31 cellular contexts compared by ENCODE assay signal in genomic region chr1:100649128-100649527, GRCh38.
"Had no signal": no experiment of that assay in that cellular context is flagged by ENCODE, and none has a peak within 500 bp of the region (broad histone marks: within the 10 kb centered on the region; RNA-seq: fewer than 3 reads in every experiment).

No MANE protein-coding gene starts in this region.

- H3K4me1 ChIP-seq: breast epithelium, colonic mucosa had no signal

- H3K27ac Mint-ChIP-seq: activated CD4-positive, alpha-beta memory T cell treated with anti-CD3 and anti-CD28 coated beads for 36 hours; activated CD4-positive, alpha-beta T cell treated with anti-CD3 and anti-CD28 coated beads for 36 hours; activated CD4-positive, alpha-beta T cell treated with anti-CD3 and anti-CD28 coated beads, Interleukin-2, amount 10 ng/mL, durations not matched to agents 24 days and 14 days; activated CD8-positive, alpha-beta memory T cell treated with anti-CD3 and anti-CD28 coated beads, Interleukin-2, amount 10 ng/mL, durations not matched to agents 7 days and 5 days; activated CD8-positive, alpha-beta T cell treated with anti-CD3 and anti-CD28 coated beads, Interleukin-2, amount 10 ng/mL, durations not matched to agents 7 days and 5 days; activated naive CD4-positive, alpha-beta T cell treated with anti-CD3 and anti-CD28 coated beads, Interleukin-2, amount 10 ng/mL, durations not matched to agents 7 days and 5 days; activated naive CD4-positive, alpha-beta T cell treated with anti-CD3 and anti-CD28 coated beads, Interleukin-2, amount 50 U/mL, for 72 hours; activated naive CD8-positive, alpha-beta T cell treated with anti-CD3 and anti-CD28 coated beads, Interleukin-2, amount 10 ng/mL, durations not matched to agents 7 days and 5 days; activated T-helper 1 cell treated with anti-CD3 and anti-CD28 coated beads, Interleukin-12 subunit alpha, Interleukin-12 subunit beta, Interleukin-2, Interleukin-4 antibody, amounts not matched to agents 30 ng/mL and 10 ng/mL and 1 ng/mL, durations not matched to agents 14 hours and 24 hours and 36 hours; brain had no signal

- H3K4me1 Mint-ChIP-seq: activated CD4-positive, alpha-beta T cell treated with anti-CD3 and anti-CD28 coated beads for 36 hours; activated CD4-positive, alpha-beta T cell treated with anti-CD3 and anti-CD28 coated beads, Interleukin-2, amount 10 ng/mL, durations not matched to agents 24 days and 14 days; activated naive CD4-positive, alpha-beta T cell treated with anti-CD3 and anti-CD28 coated beads, Interleukin-2, amount 10 ng/mL, durations not matched to agents 7 days and 5 days; brain had no signal

- H3K9me3 ChIP-seq: colonic mucosa had no signal

- H3K4me3 Mint-ChIP-seq: activated CD4-positive, alpha-beta memory T cell treated with anti-CD3 and anti-CD28 coated beads for 36 hours; activated CD4-positive, alpha-beta T cell treated with anti-CD3 and anti-CD28 coated beads for 36 hours; activated CD4-positive, alpha-beta T cell treated with anti-CD3 and anti-CD28 coated beads, Interleukin-2, amount 10 ng/mL, durations not matched to agents 24 days and 14 days; activated CD8-positive, alpha-beta memory T cell treated with anti-CD3 and anti-CD28 coated beads, Interleukin-2, amount 10 ng/mL, durations not matched to agents 7 days and 5 days; activated CD8-positive, alpha-beta T cell treated with anti-CD3 and anti-CD28 coated beads, Interleukin-2, amount 10 ng/mL, durations not matched to agents 7 days and 5 days; activated naive CD4-positive, alpha-beta T cell treated with anti-CD3 and anti-CD28 coated beads, Interleukin-2, amount 10 ng/mL, durations not matched to agents 7 days and 5 days; activated naive CD8-positive, alpha-beta T cell treated with anti-CD3 and anti-CD28 coated beads, Interleukin-2, amount 10 ng/mL, durations not matched to agents 7 days and 5 days; activated T-helper 1 cell treated with anti-CD3 and anti-CD28 coated beads, Interleukin-12 subunit alpha, Interleukin-12 subunit beta, Interleukin-2, Interleukin-4 antibody, amounts not matched to agents 30 ng/mL and 10 ng/mL and 1 ng/mL, durations not matched to agents 14 hours and 24 hours and 36 hours; brain had no signal

- H3K4me3 ChIP-seq: breast epithelium, cardiac muscle cell, colonic mucosa, gastroesophageal sphincter had no signal

- H3K27ac ChIP-seq: breast epithelium, cardiac muscle cell, colonic mucosa, gastroesophageal sphincter had no signal

- DNase-seq: activated CD4-positive, alpha-beta memory T cell treated with anti-CD3 and anti-CD28 coated beads for 36 hours; activated CD4-positive, alpha-beta T cell treated with anti-CD3 and anti-CD28 coated beads for 36 hours; activated CD4-positive, alpha-beta T cell treated with anti-CD3 and anti-CD28 coated beads, Interleukin-2, amount 10 ng/mL, durations not matched to agents 24 days and 14 days; activated CD4-positive, CD25-positive, alpha-beta regulatory T cell; activated CD4-positive, CD25-positive, alpha-beta regulatory T cell treated with anti-CD3 and anti-CD28 coated beads, Interleukin-2, amount 50 U/mL, for 72 hours; activated CD8-positive, alpha-beta memory T cell treated with anti-CD3 and anti-CD28 coated beads, Interleukin-2, amount 10 ng/mL, durations not matched to agents 7 days and 5 days; activated CD8-positive, alpha-beta memory T cell treated with anti-CD3 and anti-CD28 coated beads, Interleukin-2, amount 50 U/mL, for 4 hours; activated CD8-positive, alpha-beta T cell treated with anti-CD3 and anti-CD28 coated beads, Interleukin-2, amount 10 ng/mL, durations not matched to agents 7 days and 5 days; activated gamma-delta T cell; activated naive CD4-positive, alpha-beta T cell; activated naive CD4-positive, alpha-beta T cell treated with anti-CD3 and anti-CD28 coated beads, Interleukin-2, amount 10 ng/mL, durations not matched to agents 7 days and 5 days; activated naive CD8-positive, alpha-beta T cell treated with anti-CD3 and anti-CD28 coated beads, Interleukin-2, amount 10 ng/mL, durations not matched to agents 7 days and 5 days; activated T-cell treated with anti-CD3 and anti-CD28 coated beads, Interleukin-2, amount 50 U/mL, for 1 hour; activated T-cell treated with anti-CD3 and anti-CD28 coated beads, Interleukin-2, amount 50 U/mL, for 48 hours; amygdala; aorta; central memory CD4-positive, alpha-beta T cell; cerebellar nuclear complex; colonic mucosa; effector CD8-positive, alpha-beta T cell; foreskin melanocyte; head of caudate nucleus; hippocampal formation; T-helper 2 cell had no signal

- H3K36me3 Mint-ChIP-seq: activated CD4-positive, alpha-beta memory T cell treated with anti-CD3 and anti-CD28 coated beads for 36 hours; activated naive CD4-positive, alpha-beta T cell treated with anti-CD3 and anti-CD28 coated beads, Interleukin-2, amount 10 ng/mL, durations not matched to agents 7 days and 5 days; brain had no signal

- H3K36me3 ChIP-seq: breast epithelium, cardiac muscle cell, colonic mucosa, gastroesophageal sphincter had no signal

- H3K27me3 ChIP-seq: breast epithelium, cardiac muscle cell, colonic mucosa, gastroesophageal sphincter had no signal

- ATAC-seq: activated CD4-positive, alpha-beta T cell treated with anti-CD3 and anti-CD28 coated beads for 36 hours; activated CD8-positive, alpha-beta memory T cell treated with anti-CD3 and anti-CD28 coated beads, Interleukin-2, amount 10 ng/mL, durations not matched to agents 7 days and 5 days; activated CD8-positive, alpha-beta T cell treated with anti-CD3 and anti-CD28 coated beads, Interleukin-2, amount 10 ng/mL, durations not matched to agents 7 days and 5 days; activated naive CD4-positive, alpha-beta T cell treated with anti-CD3 and anti-CD28 coated beads, Interleukin-2, amount 50 U/mL, for 72 hours; esophagus mucosa; gastroesophageal sphincter had no signal
